24 cellular contexts compared by ENCODE assay signal in the genomic region with DNA sequence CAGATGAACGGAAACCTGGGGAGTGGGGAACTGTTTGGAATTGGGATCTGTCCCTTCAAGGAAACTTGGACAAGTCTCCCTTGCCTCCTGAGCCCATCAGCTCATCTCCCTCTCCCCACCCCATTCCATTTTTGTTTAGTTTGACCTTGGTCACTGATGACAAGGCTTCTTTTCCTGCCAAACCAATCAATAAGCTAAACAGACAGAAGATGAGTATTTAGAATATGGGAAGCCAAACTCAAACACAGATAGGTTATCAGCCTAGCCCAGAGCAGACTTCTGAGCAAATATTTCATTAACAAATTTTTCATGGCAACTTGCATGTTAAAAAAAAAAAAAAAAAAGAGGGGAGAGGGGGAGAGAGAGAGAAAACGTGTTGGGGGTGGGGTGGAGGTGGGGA.
"Had no signal": no experiment of that assay in that cellular context is flagged by ENCODE, and none has a peak within 500 bp of the region (broad histone marks: within the 10 kb centered on the region; RNA-seq: fewer than 3 reads in every experiment).

No MANE protein-coding gene starts in this region.

- H3K27ac Mint-ChIP-seq: immature natural killer cell; naive thymus-derived CD8-positive, alpha-beta T cell; nephron; neural progenitor cell; progenitor cell of endocrine pancreas; stimulated activated naive B cell treated with anti-CD40 and anti-IgM and Interleukin-4, amounts not matched to agents 10 μg/mL and 1 μg/mL and 100 μg/mL, for 72 hours had no signal

- DNase-seq: hypothalamus; immature natural killer cell; kidney; left colon; left lung; lower lobe of right lung; mammary epithelial cell; mesenchymal stem cell; naive thymus-derived CD8-positive, alpha-beta T cell; occipital lobe; ovary; right lobe of liver; stimulated activated CD4-positive, alpha-beta T cell treated with anti-CD3 and anti-CD28 coated beads, Interleukin-1b, Interleukin-23, amount 100 ng/mL, for 48 hours; stimulated activated CD4-positive, alpha-beta T cell treated with anti-CD3 and anti-CD28 coated beads, Interleukin-2, amount 100 ng/mL, for 48 hours; stimulated activated naive B cell treated with anti-CD40 and anti-IgM and Interleukin-4, amounts not matched to agents 10 μg/mL and 1 μg/mL and 100 μg/mL, for 72 hours; stimulated activated naive CD8-positive, alpha-beta T cell treated with anti-CD3 and anti-CD28 coated beads, Interleukin-15, Interleukin-2, amounts not matched to agents 100 U/mL and 50 U/mL, for 24 hours; stomach; testis; thyroid gland; transverse colon; upper lobe of right lung had no signal

- H3K36me3 Mint-ChIP-seq: immature natural killer cell; naive thymus-derived CD8-positive, alpha-beta T cell; neural progenitor cell; stimulated activated naive B cell treated with anti-CD40 and anti-IgM and Interleukin-4, amounts not matched to agents 10 μg/mL and 1 μg/mL and 100 μg/mL, for 72 hours had no signal

- H3K4me3 Mint-ChIP-seq: immature natural killer cell; naive thymus-derived CD8-positive, alpha-beta T cell; nephron; neural progenitor cell; stimulated activated naive B cell treated with anti-CD40 and anti-IgM and Interleukin-4, amounts not matched to agents 10 μg/mL and 1 μg/mL and 100 μg/mL, for 72 hours had no signal

- ATAC-seq: left colon; left lung; lower lobe of right lung; naive thymus-derived CD8-positive, alpha-beta T cell; stimulated activated naive B cell treated with anti-CD40 and anti-IgM and Interleukin-4, amounts not matched to agents 10 μg/mL and 1 μg/mL and 100 μg/mL, for 72 hours; stimulated activated naive CD8-positive, alpha-beta T cell treated with anti-CD3 and anti-CD28 coated beads, Interleukin-15, Interleukin-2, amounts not matched to agents 100 U/mL and 50 U/mL, for 24 hours; upper lobe of right lung had no signal

- H3K4me1 Mint-ChIP-seq: immature natural killer cell; naive thymus-derived CD8-positive, alpha-beta T cell; nephron; neural progenitor cell; stimulated activated naive B cell treated with anti-CD40 and anti-IgM and Interleukin-4, amounts not matched to agents 10 μg/mL and 1 μg/mL and 100 μg/mL, for 72 hours had no signal

- H3K9me3 Mint-ChIP-seq: nephron; neural progenitor cell; stimulated activated naive B cell treated with anti-CD40 and anti-IgM and Interleukin-4, amounts not matched to agents 10 μg/mL and 1 μg/mL and 100 μg/mL, for 72 hours had no signal
